Comparison of ENCODE assay signal across 20 cellular contexts in the genomic region with DNA sequence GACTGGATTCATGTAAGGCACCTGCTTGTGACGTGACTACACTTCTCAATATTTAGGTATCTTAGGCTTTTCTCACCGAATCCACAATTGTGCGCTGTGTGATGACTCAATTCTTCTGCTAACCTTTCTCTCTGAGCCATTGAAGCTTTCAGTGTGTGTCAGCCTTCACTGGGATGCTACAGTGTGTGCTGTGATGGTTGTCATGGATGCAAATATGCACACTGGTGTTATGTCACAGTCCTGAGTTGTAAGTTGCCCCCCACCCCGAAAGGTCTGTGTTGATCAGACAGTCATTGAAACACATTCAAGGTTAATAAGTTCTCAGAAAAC. TPM values are rescaled to one million over a fixed set of nuclear protein-coding genes. Genes with fewer than 3 reads are reported as not detected.
"Had no signal": no experiment of that assay in that cellular context is flagged by ENCODE, and none has a peak within 500 bp of the region (broad histone marks: within the 10 kb centered on the region; RNA-seq: fewer than 3 reads in every experiment).

No MANE protein-coding gene starts in this region.

- DNase-seq: activated CD4-positive, alpha-beta T cell treated with anti-CD3 and anti-CD28 coated beads for 48 hours; activated T-cell treated with anti-CD3 and anti-CD28 coated beads for 4 hours; brain microvascular endothelial cell; cerebellar nuclear complex; effector memory CD4-positive, alpha-beta T cell; foreskin melanocyte; immature natural killer cell; lower lobe of right lung; nephron progenitor cell; sigmoid colon; spleen; T-helper 1 cell; transverse colon; WERI-Rb-1 had no signal

- H3K36me3 ChIP-seq: brain microvascular endothelial cell, lower lobe of right lung, sigmoid colon, spleen, transverse colon, vagina, WERI-Rb-1 had no signal

- H3K4me3 ChIP-seq: lower lobe of right lung, sigmoid colon, spleen, transverse colon, vagina had no signal

- ATAC-seq: SK-N-SH treated with all-trans-retinoic acid at 6 μM for 48 hours had no signal

- H3K4me1 Mint-ChIP-seq: immature natural killer cell had no signal

- H3K27ac Mint-ChIP-seq: activated naive CD4-positive, alpha-beta T cell treated with anti-CD3 and anti-CD28 coated beads, Interleukin-2, amount 50 U/mL, for 24 hours; activated T-helper 2 cell treated with anti-CD3 and anti-CD28 coated beads, Interferon-gamma antibody, Interleukin-2, Interleukin-4, amounts not matched to agents 10 μg/mL and 5 μg/mL and 100 μg/mL, durations not matched to agents 14 hours and 24 hours and 36 hours; immature natural killer cell; mesothelial cell of epicardium; nephron progenitor cell had no signal

- H3K4me1 ChIP-seq: sigmoid colon had no signal

- H3K36me3 Mint-ChIP-seq: immature natural killer cell, mesothelial cell of epicardium had no signal

- H3K9me3 ChIP-seq: lower lobe of right lung, sigmoid colon, spleen, transverse colon, vagina had no signal

- H3K4me3 Mint-ChIP-seq: activated naive CD4-positive, alpha-beta T cell treated with anti-CD3 and anti-CD28 coated beads, Interleukin-2, amount 50 U/mL, for 24 hours; immature natural killer cell; mesothelial cell of epicardium; nephron progenitor cell had no signal

- H3K27ac ChIP-seq: brain microvascular endothelial cell, lower lobe of right lung, sigmoid colon, transverse colon, vagina, WERI-Rb-1 had no signal

- H3K27me3 ChIP-seq: vagina had no signal

- H3K9me3 Mint-ChIP-seq: activated naive CD4-positive, alpha-beta T cell treated with anti-CD3 and anti-CD28 coated beads, Interleukin-2, amount 50 U/mL, for 24 hours; activated T-helper 2 cell treated with anti-CD3 and anti-CD28 coated beads, Interferon-gamma antibody, Interleukin-2, Interleukin-4, amounts not matched to agents 10 μg/mL and 5 μg/mL and 100 μg/mL, durations not matched to agents 14 hours and 24 hours and 36 hours; immature natural killer cell; mesothelial cell of epicardium; nephron progenitor cell had no signal

RNA-seq across cellular contexts. Expression of a gene that starts 5.8 kb away (rescaled TPM):
- total RNA-seq: activated T-helper 2 cell treated with anti-CD3 and anti-CD28 coated beads, Interferon-gamma antibody, Interleukin-2, Interleukin-4, amounts not matched to agents 10 μg/mL and 5 μg/mL and 100 μg/mL, durations not matched to agents 14 hours and 24 hours and 36 hours; osteocyte had no signal
- polyA plus RNA-seq: immature natural killer cell had no signal
